ENCODE assay signal across 24 cellular contexts in the genomic region with DNA sequence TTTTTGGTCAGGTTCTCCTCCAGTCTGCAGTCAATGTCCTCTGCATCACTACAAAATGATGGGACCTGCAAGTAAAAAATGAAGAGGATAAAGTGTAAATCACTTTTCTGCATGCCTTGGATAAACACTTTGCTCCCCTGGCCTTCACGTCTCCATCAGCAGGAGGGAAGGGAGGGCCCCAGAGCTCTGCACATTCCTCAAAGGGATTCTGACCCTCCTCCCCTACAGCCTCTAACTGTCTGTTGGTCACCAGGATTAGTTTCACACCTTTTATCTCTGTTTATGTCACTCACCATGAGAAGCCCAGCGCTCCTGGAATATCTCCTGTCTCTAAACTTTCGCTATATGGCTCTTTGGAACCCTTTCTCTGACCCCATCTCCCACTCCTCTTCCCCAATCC.
"Had no signal": no experiment of that assay in that cellular context is flagged by ENCODE, and none has a peak within 500 bp of the region (broad histone marks: within the 10 kb centered on the region; RNA-seq: fewer than 3 reads in every experiment).

No MANE protein-coding gene starts in this region.

- H3K4me1 Mint-ChIP-seq: natural killer cell; stimulated activated effector memory CD8-positive, alpha-beta T cell treated with anti-CD3 and anti-CD28 coated beads, Interleukin-12 subunit alpha, Interleukin-12 subunit beta, amount 100 ng/mL, for 72 hours had no signal

- ATAC-seq: effector memory CD8-positive, alpha-beta T cell; esophagus mucosa; gastrocnemius medialis; left colon; left ventricle myocardium superior; lower lobe of right lung; natural killer cell; right cardiac atrium; stimulated activated effector memory CD8-positive, alpha-beta T cell treated with anti-CD3 and anti-CD28 coated beads, Interleukin-12 subunit alpha, Interleukin-12 subunit beta, amount 100 ng/mL, for 72 hours had no signal

- H3K27ac Mint-ChIP-seq: effector memory CD8-positive, alpha-beta T cell; natural killer cell; stimulated activated effector memory CD8-positive, alpha-beta T cell treated with anti-CD3 and anti-CD28 coated beads, Interleukin-12 subunit alpha, Interleukin-12 subunit beta, amount 100 ng/mL, for 72 hours had no signal

- H3K9me3 Mint-ChIP-seq: natural killer cell; neural crest cell; stimulated activated effector memory CD8-positive, alpha-beta T cell treated with anti-CD3 and anti-CD28 coated beads, Interleukin-12 subunit alpha, Interleukin-12 subunit beta, amount 100 ng/mL, for 72 hours had no signal

- H3K36me3 Mint-ChIP-seq: natural killer cell; stimulated activated effector memory CD8-positive, alpha-beta T cell treated with anti-CD3 and anti-CD28 coated beads, Interleukin-12 subunit alpha, Interleukin-12 subunit beta, amount 100 ng/mL, for 72 hours had no signal

- H3K27me3 Mint-ChIP-seq: effector memory CD8-positive, alpha-beta T cell had no signal

- DNase-seq: cerebellar nuclear complex; cortex of kidney; effector memory CD8-positive, alpha-beta T cell; foreskin fibroblast; gastrocnemius medialis; head of caudate nucleus; left colon; left ventricle myocardium superior; lower lobe of right lung; natural killer cell; right cardiac atrium; sigmoid colon; stimulated activated CD4-positive, alpha-beta T cell treated with anti-CD3 and anti-CD28 coated beads, Interleukin-2, amount 100 ng/mL, for 24 hours; stimulated activated CD4-positive, alpha-beta T cell treated with anti-CD3 and anti-CD28 coated beads, Interleukin-4, amount 100 ng/mL, for 24 hours; stimulated activated naive CD4-positive, alpha-beta T cell treated with Interleukin-2 at 50 U/mL for 16 hours; stomach; thyroid gland had no signal

- H3K36me3 ChIP-seq: gastrocnemius medialis, prostate gland, sigmoid colon, thyroid gland, vagina had no signal

- H3K4me3 ChIP-seq: gastrocnemius medialis, hepatocyte, lower lobe of right lung, prostate gland, sigmoid colon, stomach, thyroid gland, vagina had no signal

- H3K4me3 Mint-ChIP-seq: effector memory CD8-positive, alpha-beta T cell; natural killer cell; neural crest cell; stimulated activated effector memory CD8-positive, alpha-beta T cell treated with anti-CD3 and anti-CD28 coated beads, Interleukin-12 subunit alpha, Interleukin-12 subunit beta, amount 100 ng/mL, for 72 hours had no signal

- H3K27me3 ChIP-seq: gastrocnemius medialis, hepatocyte, sigmoid colon, stomach, thyroid gland, vagina had no signal

- H3K4me1 ChIP-seq: gastrocnemius medialis, lower lobe of right lung, prostate gland, sigmoid colon, stomach, thyroid gland, vagina had no signal

- H3K27ac ChIP-seq: epithelial cell of prostate, gastrocnemius medialis, hepatocyte, lower lobe of right lung, prostate gland, sigmoid colon, stomach, thyroid gland, vagina had no signal

- H3K9me3 ChIP-seq: gastrocnemius medialis, lower lobe of right lung, prostate gland, sigmoid colon, stomach, thyroid gland, vagina had no signal
